ENCODE assay signal across 16 cellular contexts in the genomic region with DNA sequence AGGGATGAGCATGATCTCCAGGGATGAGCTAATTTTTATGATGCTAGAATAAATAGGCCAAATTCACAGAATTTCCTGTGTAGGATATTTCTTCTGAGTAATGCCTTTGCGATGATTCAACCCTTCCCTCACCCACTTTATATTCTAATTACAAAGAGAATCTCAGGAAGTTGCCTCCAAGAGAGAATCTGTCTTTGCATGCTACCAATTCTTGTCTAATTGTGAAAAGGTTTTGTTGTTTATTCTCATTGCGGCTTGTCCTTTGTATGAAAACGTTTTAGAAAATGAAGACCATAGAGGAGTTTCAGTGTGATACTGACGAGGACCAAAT. TPM values are rescaled to one million over a fixed set of nuclear protein-coding genes. Genes with fewer than 3 reads are reported as not detected.
A peak's percentile ranks its signal among the peaks of the same experiment; 100 is the strongest.
DNase-seq lines count a peak whose midpoint lies in the region; ATAC-seq and TF ChIP-seq lines count a peak whose summit lies in the region.
"Had no signal": no experiment of that assay in that cellular context is flagged by ENCODE, and none has a peak within 500 bp of the region (broad histone marks: within the 10 kb centered on the region; RNA-seq: fewer than 3 reads in every experiment).

No MANE protein-coding gene starts in this region.

- H3K27ac Mint-ChIP-seq in HFFc6, result peak overlapping the region; percentile 85
- H3K27ac Mint-ChIP-seq: WTC11 had no signal

- H3K4me1 Mint-ChIP-seq in HFFc6 (ENCODE audit: low read depth), result peaks cover 33% of the 10 kb centered on the region

- DNase-seq in CD1c-positive myeloid dendritic cell (ENCODE audit: extremely low spot score) (peak; percentile 58), HFFc6 (peak; percentile 64), amniotic epithelial cell (ENCODE audit: low read depth) (peak; percentile 34), iris pigment epithelial cell (ENCODE audit: low read depth) (peak; percentile 55), OCI-M2 (lab: John Stamatoyannopoulos, UW; ENCODE audit: unreplicated experiment) (no peak), SIG-M5 treated with dmso at 0.1 percent for 504 hours (lab: John Stamatoyannopoulos, UW; ENCODE audit: unreplicated experiment) (no peak), right atrium auricular region (ENCODE audit: low spot score) (no peak)
- DNase-seq: COR-L47, NCI-H1417, NCI-H69, SIG-M5 had no signal

- TF ChIP-seq CTCF in HFFc6 (IDR thresholded peaks at IDR 0.05) (no peak), right atrium auricular region (IDR thresholded peaks at IDR 0.05) (no peak)

- ATAC-seq in GM18498 (IDR thresholded peaks at IDR 0.05; ENCODE audit: unreplicated experiment), result no peak

- H3K36me3 Mint-ChIP-seq in HFFc6 (ENCODE audit: low read depth), result no peaks in the 10 kb centered on the region
- H3K36me3 Mint-ChIP-seq: WTC11 had no signal

- peaks cover 7% of the 10 kb centered on the region; the same call in 1 of the 2 replicates for H3K27me3 Mint-ChIP-seq in HFFc6 (ENCODE audit: insufficient read depth)

- H3K27me3 ChIP-seq in right atrium auricular region, result no peaks in the 10 kb centered on the region

- H3K9me3 Mint-ChIP-seq in HFFc6, result no peaks in the 10 kb centered on the region
- H3K9me3 Mint-ChIP-seq: WTC11 had no signal

- no peak overlapping the region for H3K27ac ChIP-seq in right atrium auricular region

- peak overlapping the region; percentile 62 for H3K4me3 Mint-ChIP-seq in HFFc6
- H3K4me3 Mint-ChIP-seq: WTC11 had no signal

- H3K36me3 ChIP-seq in right atrium auricular region, result no peaks in the 10 kb centered on the region

- no peaks in the 10 kb centered on the region for H3K9me3 ChIP-seq in right atrium auricular region

- H3K4me1 ChIP-seq in right atrium auricular region, result no peaks in the 10 kb centered on the region

- no peak overlapping the region for H3K4me3 ChIP-seq in right atrium auricular region

RNA-seq across cellular contexts. Expression of gene C7orf57, which starts 6.3 kb away (rescaled TPM):
- total RNA-seq in HFFc6 (2021; fragmentation: NEBNext Ultra II Directional; extraction: Animal tissue kit (Norgen Biotek cat#: 25700)), result under 1 TPM in 1 of 6 experiments, not detected in 5; 0.14 TPM
- total RNA-seq in right atrium auricular region, result not detected
- total RNA-seq: HT-29, lung microvascular endothelial cell had no signal

RNA-seq across cellular contexts. Expression of gene SUN3, which starts 12.7 kb away (rescaled TPM):
- 1 to 10 TPM in 4 of 6 experiments, not detected in 2; 1.1 to 2.1 (median 1.7) TPM for total RNA-seq in HFFc6 (2021; fragmentation: NEBNext Ultra II Directional; extraction: Animal tissue kit (Norgen Biotek cat#: 25700))
- total RNA-seq in right atrium auricular region, result not detected
- total RNA-seq: HT-29, lung microvascular endothelial cell, temporal lobe, WTC11 had no signal

RNA-seq across cellular contexts. Expression of gene UPP1, which starts 47.4 kb away (rescaled TPM):
- total RNA-seq in HFFc6 (2021; fragmentation: NEBNext Ultra II Directional; extraction: Animal tissue kit (Norgen Biotek cat#: 25700)), result 10 to 100 TPM; 14.3 to 26.5 (median 22.6) TPM
- total RNA-seq in right atrium auricular region, result 10 to 100 TPM; 11.1 to 11.2 TPM

Comparison
In these comparisons a context has a peak if more than half of its experiments do, and no peak if none do; other contexts are left out.
1. DNase-seq: peak in CD1c-positive myeloid dendritic cell (single experiment), HFFc6 (single experiment), amniotic epithelial cell (single experiment) and iris pigment epithelial cell (single experiment); none in OCI-M2 (single experiment), SIG-M5 treated with dmso at 0.1 percent for 504 hours (single experiment) and right atrium auricular region (single experiment).